Comparison of ENCODE assay signal across 8 cellular contexts in the genomic region with DNA sequence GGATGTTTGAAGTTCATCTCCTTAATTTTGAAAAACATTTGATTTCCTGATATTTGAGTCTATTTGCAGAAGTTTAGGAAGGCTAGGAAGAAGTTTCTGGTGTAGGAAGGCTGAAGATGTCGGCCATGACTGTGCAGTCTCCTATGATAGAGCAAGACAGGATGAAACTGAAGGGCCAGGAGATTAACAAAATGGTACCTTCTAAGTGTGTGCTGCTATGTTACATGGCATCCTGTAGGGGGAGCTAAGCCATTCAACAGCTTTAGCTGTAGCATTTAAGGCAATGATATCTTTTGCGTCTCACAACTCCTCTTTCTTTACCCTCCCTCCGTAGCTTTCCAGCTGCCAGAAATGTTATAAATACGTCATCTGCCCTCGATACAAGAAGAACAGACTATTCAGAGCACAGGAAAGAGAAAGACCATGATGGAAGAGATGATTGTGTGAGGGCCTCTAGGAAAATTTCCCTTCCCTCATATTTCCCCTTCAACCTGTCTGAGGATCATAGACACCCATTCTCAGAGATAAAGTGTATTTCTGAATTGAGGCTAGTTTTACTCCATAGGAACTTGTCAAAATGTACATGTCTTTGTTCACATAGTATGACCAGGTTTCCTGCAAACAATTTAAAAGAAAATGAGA.
DNase-seq lines count a peak whose midpoint lies in the region; ATAC-seq and TF ChIP-seq lines count a peak whose summit lies in the region.

No MANE protein-coding gene starts in this region.

- H4K20me1 ChIP-seq in mammary epithelial cell (ENCODE audit: insufficient read depth, low read length) = no peaks in the 10 kb centered on the region

- H3K9ac ChIP-seq in mammary epithelial cell (ENCODE audit: insufficient read depth, low read length) = peak overlapping the region; percentile 75

- H3K79me2 ChIP-seq in mammary epithelial cell (ENCODE audit: insufficient read depth, low read length) = no peaks in the 10 kb centered on the region

- TF ChIP-seq CTCF in BJ (IDR thresholded peaks at IDR 0.05; ENCODE audit: insufficient read depth, low read depth, low read length) = peak; percentile 59
- TF ChIP-seq CTCF in mammary epithelial cell (conservative IDR thresholded peaks at IDR 0.05 in 1 of 2, IDR thresholded peaks at IDR 0.05 in 1 of 2; ENCODE audit: extremely low read depth in 1 of 2, insufficient read depth in 1 of 2, low read depth in 1 of 2, low read length in 2 of 2) = peak; percentile 79 to 84
- peak in 1 of 3 experiments; percentile 23 for TF ChIP-seq CTCF in vagina (IDR thresholded peaks at IDR 0.05)

- WGBS in mammary epithelial cell (ENCODE audit: low coverage, missing lambda C conversion rate) = 97% methylated on average over 5 of the region's 5 CpGs

- in situ Hi-C loops in mammary epithelial cell (cut with MboI; ENCODE audit: low sequenced_read_pairs in 2 of 2) = loop anchor here (10.0 kb wide), 2 partner anchors 477 to 487 kb away; no protein-coding TSS in a partner anchor

- CTCF ChIA-PET in BJ (lab: Yijun Ruan, JAX) = interaction anchor here (0.7 to 2.1 kb wide), 4 partner anchors 10 to 710 kb away, joined by 3 to 11 read pairs (median 5); no protein-coding TSS in a partner anchor
- CTCF ChIA-PET in mammary epithelial cell (lab: Charles Lee; ENCODE audit: low non-redundant PET) = interaction anchor here (0.6 to 1.0 kb wide), 5 partner anchors 34 to 731 kb away, joined by 3 to 4 read pairs (median 3); a partner anchor contains a TSS

- intact Hi-C loops in mammary epithelial cell (cut with micrococcal nuclease) = loop anchor here (1.0 to 5.0 kb wide), 5 partner anchors 34 to 730 kb away; a partner anchor contains a TSS
- intact Hi-C loops in vagina (cut with DNase I) = no loop called here

- H3K27me3 ChIP-seq in BJ (ENCODE audit: control insufficient read depth, insufficient read depth, low read length) (no peaks in the 10 kb centered on the region), mammary epithelial cell (ENCODE audit: insufficient read depth, low read length) (no peaks in the 10 kb centered on the region), vagina (no peaks in the 10 kb centered on the region)

- H3K4me3 ChIP-seq in BJ (ENCODE audit: low read depth, low read length) = no peak overlapping the region
- no peak overlapping the region for H3K4me3 ChIP-seq in mammary epithelial cell (replicated peaks in 1 of 3; ENCODE audit: insufficient read depth in 1 of 3, low read depth in 2 of 3, low read length in 3 of 3)
- no peak overlapping the region for H3K4me3 ChIP-seq in vagina

- ATAC-seq in GM21390 (IDR thresholded peaks at IDR 0.05; ENCODE audit: unreplicated experiment) (peak; percentile 54), HG03439 (IDR thresholded peaks at IDR 0.05; ENCODE audit: unreplicated experiment) (no peak)

- no peak for DNase-seq in BJ (ENCODE audit: low read depth)
- peak; percentile 29 to 67 for DNase-seq in NCI-H524 (lab: John Stamatoyannopoulos, UW)
- DNase-seq in mammary epithelial cell = peak; percentile 39
- DNase-seq in lung microvascular endothelial cell (ENCODE audit: low read depth in 2 of 2) = peak; percentile 61 to 63
- no peak for DNase-seq in mucosa of gallbladder (ENCODE audit: low spot score)
- DNase-seq in vagina (ENCODE audit: extremely low spot score in 2 of 2) = no peak

- no TSS peak for BruUV-seq in mammary epithelial cell (replicated peaks; lab: Mats Ljungman, UMichigan)

- POLR2A ChIA-PET in BJ (lab: Charles Lee) = no interaction called here

- peak overlapping the region; percentile 20 for H2AFZ ChIP-seq in mammary epithelial cell (ENCODE audit: low read depth, low read length)

- H3K4me1 ChIP-seq in mammary epithelial cell (ENCODE audit: insufficient read depth, low read length) (peaks cover 26% of the 10 kb centered on the region), vagina (no peaks in the 10 kb centered on the region)

- no peak for TF ChIP-seq POLR2A in vagina (IDR thresholded peaks at IDR 0.05)

- no peaks in the 10 kb centered on the region for H3K9me3 ChIP-seq in mammary epithelial cell (replicated peaks; ENCODE audit: insufficient read depth, low read length)
- H3K9me3 ChIP-seq in vagina = no peaks in the 10 kb centered on the region

- H3K36me3 ChIP-seq in BJ (ENCODE audit: control insufficient read depth, insufficient read depth, low read length) (no peaks in the 10 kb centered on the region), mammary epithelial cell (ENCODE audit: insufficient read depth, low read length) (no peaks in the 10 kb centered on the region), vagina (no peaks in the 10 kb centered on the region)

- peak overlapping the region; percentile 48 for H3K4me2 ChIP-seq in mammary epithelial cell (ENCODE audit: insufficient read depth, low read depth, low read length)

- H3K27ac ChIP-seq in mammary epithelial cell (ENCODE audit: insufficient read depth, low read depth, low read length) (peak overlapping the region; percentile 95), vagina (no peak overlapping the region)

- dilution Hi-C loops in mammary epithelial cell (cut with HindIII; ENCODE audit: low sequenced_read_pairs) = loop anchor here (25.0 kb wide), 1 partner anchor 475 kb away; a partner anchor contains a TSS

Comparison
In these comparisons a context has a peak if more than half of its experiments do, and no peak if none do; other contexts are left out.
1. DNase-seq: peak in NCI-H524 (2 of 2), mammary epithelial cell (single experiment) and lung microvascular endothelial cell (2 of 2); none in BJ (single experiment), mucosa of gallbladder (single experiment) and vagina (0 of 2).